1 cellular context compared by ENCODE assay signal in the genomic region with DNA sequence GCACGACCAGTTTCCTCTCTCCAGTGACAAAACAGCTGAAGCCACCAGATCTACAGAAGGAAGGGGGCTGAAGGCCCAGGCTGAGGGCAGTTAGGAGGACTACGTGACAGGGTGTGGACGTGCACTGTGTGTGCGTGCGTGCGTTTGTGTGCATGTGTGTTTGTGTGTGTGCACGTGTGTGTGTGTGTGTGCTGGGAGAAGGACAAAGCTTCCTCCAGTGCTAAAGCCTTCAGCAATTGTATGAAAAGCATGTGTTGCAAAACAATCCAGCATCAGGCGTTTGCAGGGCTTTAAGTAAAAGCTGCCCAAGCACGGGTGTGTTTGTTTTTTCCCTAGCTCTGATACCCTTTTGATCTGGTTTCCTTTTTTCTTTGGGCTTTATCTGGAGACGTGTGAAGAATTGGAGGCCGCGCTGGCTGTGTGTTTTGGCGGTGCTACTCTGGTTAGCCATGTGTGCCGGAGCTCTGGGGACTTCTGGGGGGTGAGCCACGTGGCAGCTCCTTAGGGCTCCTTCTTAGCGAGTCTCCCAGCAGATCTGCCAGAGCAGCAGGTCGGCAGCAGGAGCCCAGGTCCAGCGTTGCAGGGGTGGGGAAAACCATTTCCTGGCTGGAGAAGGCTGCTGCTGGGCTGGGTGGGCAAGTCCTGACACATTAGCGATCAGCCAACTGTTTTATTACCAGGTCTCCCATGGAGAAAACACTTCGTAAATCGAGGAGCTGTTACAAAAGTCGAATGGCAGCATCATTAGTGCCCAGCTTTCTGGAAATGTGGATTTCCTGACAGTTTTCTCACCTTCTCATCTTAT.
TF ChIP-seq lines count a peak whose summit lies in the region.

No MANE protein-coding gene starts in this region.

TF ChIP-seq in HepG2, 621 proteins besides CTCF, POLR2A, EP300 and RAD21 (continued from another document):
- TF ChIP-seq, protein P1, sequence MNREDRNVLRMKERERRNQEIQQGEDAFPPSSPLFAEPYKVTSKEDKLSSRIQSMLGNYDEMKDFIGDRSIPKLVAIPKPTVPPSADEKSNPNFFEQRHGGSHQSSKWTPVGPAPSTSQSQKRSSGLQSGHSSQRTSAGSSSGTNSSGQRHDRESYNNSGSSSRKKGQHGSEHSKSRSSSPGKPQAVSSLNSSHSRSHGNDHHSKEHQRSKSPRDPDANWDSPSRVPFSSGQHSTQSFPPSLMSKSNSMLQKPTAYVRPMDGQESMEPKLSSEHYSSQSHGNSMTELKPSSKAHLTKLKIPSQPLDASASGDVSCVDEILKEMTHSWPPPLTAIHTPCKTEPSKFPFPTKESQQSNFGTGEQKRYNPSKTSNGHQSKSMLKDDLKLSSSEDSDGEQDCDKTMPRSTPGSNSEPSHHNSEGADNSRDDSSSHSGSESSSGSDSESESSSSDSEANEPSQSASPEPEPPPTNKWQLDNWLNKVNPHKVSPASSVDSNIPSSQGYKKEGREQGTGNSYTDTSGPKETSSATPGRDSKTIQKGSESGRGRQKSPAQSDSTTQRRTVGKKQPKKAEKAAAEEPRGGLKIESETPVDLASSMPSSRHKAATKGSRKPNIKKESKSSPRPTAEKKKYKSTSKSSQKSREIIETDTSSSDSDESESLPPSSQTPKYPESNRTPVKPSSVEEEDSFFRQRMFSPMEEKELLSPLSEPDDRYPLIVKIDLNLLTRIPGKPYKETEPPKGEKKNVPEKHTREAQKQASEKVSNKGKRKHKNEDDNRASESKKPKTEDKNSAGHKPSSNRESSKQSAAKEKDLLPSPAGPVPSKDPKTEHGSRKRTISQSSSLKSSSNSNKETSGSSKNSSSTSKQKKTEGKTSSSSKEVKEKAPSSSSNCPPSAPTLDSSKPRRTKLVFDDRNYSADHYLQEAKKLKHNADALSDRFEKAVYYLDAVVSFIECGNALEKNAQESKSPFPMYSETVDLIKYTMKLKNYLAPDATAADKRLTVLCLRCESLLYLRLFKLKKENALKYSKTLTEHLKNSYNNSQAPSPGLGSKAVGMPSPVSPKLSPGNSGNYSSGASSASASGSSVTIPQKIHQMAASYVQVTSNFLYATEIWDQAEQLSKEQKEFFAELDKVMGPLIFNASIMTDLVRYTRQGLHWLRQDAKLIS (CRISPR knock-in tag; IDR thresholded peaks at IDR 0.05): no peak
- TF ChIP-seq RAD51 (IDR thresholded peaks at IDR 0.05; ENCODE audit: borderline replicate concordance): no peak
- no peak for TF ChIP-seq ZNF121 (CRISPR knock-in tag; IDR thresholded peaks at IDR 0.05)
- TF ChIP-seq, protein P2, sequence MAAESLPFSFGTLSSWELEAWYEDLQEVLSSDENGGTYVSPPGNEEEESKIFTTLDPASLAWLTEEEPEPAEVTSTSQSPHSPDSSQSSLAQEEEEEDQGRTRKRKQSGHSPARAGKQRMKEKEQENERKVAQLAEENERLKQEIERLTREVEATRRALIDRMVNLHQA (CRISPR knock-in tag; IDR thresholded peaks at IDR 0.05): no peak
- TF ChIP-seq MNT (IDR thresholded peaks at IDR 0.05): peak; percentile 85
- TF ChIP-seq, protein P3, sequence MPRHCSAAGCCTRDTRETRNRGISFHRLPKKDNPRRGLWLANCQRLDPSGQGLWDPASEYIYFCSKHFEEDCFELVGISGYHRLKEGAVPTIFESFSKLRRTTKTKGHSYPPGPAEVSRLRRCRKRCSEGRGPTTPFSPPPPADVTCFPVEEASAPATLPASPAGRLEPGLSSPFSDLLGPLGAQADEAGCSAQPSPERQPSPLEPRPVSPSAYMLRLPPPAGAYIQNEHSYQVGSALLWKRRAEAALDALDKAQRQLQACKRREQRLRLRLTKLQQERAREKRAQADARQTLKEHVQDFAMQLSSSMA (CRISPR knock-in tag; IDR thresholded peaks at IDR 0.05): no peak
- TF ChIP-seq ZBTB21 (CRISPR knock-in tag; IDR thresholded peaks at IDR 0.05): no peak
- TF ChIP-seq MBNL3 (CRISPR knock-in tag; conservative IDR thresholded peaks at IDR 0.05): no peak
- no peak for TF ChIP-seq CSRNP1 (CRISPR knock-in tag; IDR thresholded peaks at IDR 0.05)
- TF ChIP-seq GATAD2A (CRISPR knock-in tag; IDR thresholded peaks at IDR 0.05): 0 out of 2 replicates have a peak, but pooled peaks have one; percentile 33
- peak; percentile 49; the same call in 1 of the 2 replicates for TF ChIP-seq GFI1 (CRISPR knock-in tag; IDR thresholded peaks at IDR 0.05; ENCODE audit: borderline replicate concordance)
- TF ChIP-seq, protein P4, sequence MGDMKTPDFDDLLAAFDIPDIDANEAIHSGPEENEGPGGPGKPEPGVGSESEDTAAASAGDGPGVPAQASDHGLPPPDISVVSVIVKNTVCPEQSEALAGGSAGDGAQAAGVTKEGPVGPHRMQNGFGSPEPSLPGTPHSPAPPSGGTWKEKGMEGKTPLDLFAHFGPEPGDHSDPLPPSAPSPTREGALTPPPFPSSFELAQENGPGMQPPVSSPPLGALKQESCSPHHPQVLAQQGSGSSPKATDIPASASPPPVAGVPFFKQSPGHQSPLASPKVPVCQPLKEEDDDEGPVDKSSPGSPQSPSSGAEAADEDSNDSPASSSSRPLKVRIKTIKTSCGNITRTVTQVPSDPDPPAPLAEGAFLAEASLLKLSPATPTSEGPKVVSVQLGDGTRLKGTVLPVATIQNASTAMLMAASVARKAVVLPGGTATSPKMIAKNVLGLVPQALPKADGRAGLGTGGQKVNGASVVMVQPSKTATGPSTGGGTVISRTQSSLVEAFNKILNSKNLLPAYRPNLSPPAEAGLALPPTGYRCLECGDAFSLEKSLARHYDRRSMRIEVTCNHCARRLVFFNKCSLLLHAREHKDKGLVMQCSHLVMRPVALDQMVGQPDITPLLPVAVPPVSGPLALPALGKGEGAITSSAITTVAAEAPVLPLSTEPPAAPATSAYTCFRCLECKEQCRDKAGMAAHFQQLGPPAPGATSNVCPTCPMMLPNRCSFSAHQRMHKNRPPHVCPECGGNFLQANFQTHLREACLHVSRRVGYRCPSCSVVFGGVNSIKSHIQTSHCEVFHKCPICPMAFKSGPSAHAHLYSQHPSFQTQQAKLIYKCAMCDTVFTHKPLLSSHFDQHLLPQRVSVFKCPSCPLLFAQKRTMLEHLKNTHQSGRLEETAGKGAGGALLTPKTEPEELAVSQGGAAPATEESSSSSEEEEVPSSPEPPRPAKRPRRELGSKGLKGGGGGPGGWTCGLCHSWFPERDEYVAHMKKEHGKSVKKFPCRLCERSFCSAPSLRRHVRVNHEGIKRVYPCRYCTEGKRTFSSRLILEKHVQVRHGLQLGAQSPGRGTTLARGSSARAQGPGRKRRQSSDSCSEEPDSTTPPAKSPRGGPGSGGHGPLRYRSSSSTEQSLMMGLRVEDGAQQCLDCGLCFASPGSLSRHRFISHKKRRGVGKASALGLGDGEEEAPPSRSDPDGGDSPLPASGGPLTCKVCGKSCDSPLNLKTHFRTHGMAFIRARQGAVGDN (CRISPR knock-in tag; IDR thresholded peaks at IDR 0.05): peak; percentile 91
- TF ChIP-seq, protein P5, sequence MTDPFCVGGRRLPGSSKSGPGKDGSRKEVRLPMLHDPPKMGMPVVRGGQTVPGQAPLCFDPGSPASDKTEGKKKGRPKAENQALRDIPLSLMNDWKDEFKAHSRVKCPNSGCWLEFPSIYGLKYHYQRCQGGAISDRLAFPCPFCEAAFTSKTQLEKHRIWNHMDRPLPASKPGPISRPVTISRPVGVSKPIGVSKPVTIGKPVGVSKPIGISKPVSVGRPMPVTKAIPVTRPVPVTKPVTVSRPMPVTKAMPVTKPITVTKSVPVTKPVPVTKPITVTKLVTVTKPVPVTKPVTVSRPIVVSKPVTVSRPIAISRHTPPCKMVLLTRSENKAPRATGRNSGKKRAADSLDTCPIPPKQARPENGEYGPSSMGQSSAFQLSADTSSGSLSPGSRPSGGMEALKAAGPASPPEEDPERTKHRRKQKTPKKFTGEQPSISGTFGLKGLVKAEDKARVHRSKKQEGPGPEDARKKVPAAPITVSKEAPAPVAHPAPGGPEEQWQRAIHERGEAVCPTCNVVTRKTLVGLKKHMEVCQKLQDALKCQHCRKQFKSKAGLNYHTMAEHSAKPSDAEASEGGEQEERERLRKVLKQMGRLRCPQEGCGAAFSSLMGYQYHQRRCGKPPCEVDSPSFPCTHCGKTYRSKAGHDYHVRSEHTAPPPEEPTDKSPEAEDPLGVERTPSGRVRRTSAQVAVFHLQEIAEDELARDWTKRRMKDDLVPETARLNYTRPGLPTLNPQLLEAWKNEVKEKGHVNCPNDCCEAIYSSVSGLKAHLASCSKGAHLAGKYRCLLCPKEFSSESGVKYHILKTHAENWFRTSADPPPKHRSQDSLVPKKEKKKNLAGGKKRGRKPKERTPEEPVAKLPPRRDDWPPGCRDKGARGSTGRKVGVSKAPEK (CRISPR knock-in tag; IDR thresholded peaks at IDR 0.05; ENCODE audit: borderline replicate concordance): 0 out of 2 replicates have a peak, but pooled peaks have one; percentile 47
- peak; percentile 83 for TF ChIP-seq FOXP4 (CRISPR knock-in tag; IDR thresholded peaks at IDR 0.05)
- TF ChIP-seq, protein P6, sequence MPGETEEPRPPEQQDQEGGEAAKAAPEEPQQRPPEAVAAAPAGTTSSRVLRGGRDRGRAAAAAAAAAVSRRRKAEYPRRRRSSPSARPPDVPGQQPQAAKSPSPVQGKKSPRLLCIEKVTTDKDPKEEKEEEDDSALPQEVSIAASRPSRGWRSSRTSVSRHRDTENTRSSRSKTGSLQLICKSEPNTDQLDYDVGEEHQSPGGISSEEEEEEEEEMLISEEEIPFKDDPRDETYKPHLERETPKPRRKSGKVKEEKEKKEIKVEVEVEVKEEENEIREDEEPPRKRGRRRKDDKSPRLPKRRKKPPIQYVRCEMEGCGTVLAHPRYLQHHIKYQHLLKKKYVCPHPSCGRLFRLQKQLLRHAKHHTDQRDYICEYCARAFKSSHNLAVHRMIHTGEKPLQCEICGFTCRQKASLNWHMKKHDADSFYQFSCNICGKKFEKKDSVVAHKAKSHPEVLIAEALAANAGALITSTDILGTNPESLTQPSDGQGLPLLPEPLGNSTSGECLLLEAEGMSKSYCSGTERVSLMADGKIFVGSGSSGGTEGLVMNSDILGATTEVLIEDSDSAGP (CRISPR knock-in tag; IDR thresholded peaks at IDR 0.05; ENCODE audit: borderline replicate concordance): peak; percentile 22; the same call in 1 of the 2 replicates
- no peak for TF ChIP-seq MAZ (IDR thresholded peaks at IDR 0.05; ENCODE audit: borderline replicate concordance, low read depth, low read length)
- no peak for TF ChIP-seq MAZ (CRISPR knock-in tag; IDR thresholded peaks at IDR 0.05; ENCODE audit: low read depth)
- 0 out of 2 replicates have a peak, but pooled peaks have one; percentile 17 for TF ChIP-seq SOX13 (IDR thresholded peaks at IDR 0.05)
- peak in 1 of 2 experiments; percentile 85; a peak in 2 of 4 replicates for TF ChIP-seq SOX13 (CRISPR knock-in tag; conservative IDR thresholded peaks at IDR 0.05 in 1 of 2, IDR thresholded peaks at IDR 0.05 in 1 of 2)
- TF ChIP-seq ATF2 (CRISPR knock-in tag; IDR thresholded peaks at IDR 0.05): no peak
